In genomic region chr5:157348049-157348400, GRCh38 we compare ENCODE assay signal across 17 cellular contexts.
"Had no signal": no experiment of that assay in that cellular context is flagged by ENCODE, and none has a peak within 500 bp of the region (broad histone marks: within the 10 kb centered on the region; RNA-seq: fewer than 3 reads in every experiment).

No MANE protein-coding gene starts in this region.

- H3K27me3 ChIP-seq: body of pancreas, tibial nerve had no signal

- H3K4me3 ChIP-seq: body of pancreas, tibial nerve had no signal

- DNase-seq: activated CD4-positive, alpha-beta T cell treated with anti-CD3 and anti-CD28 coated beads, Interleukin-2, amount 10 ng/mL, durations not matched to agents 24 days and 14 days; activated CD8-positive, alpha-beta memory T cell treated with anti-CD3 and anti-CD28 coated beads, Interleukin-2, amount 50 U/mL, for 48 hours; activated CD8-positive, alpha-beta T cell treated with anti-CD3 and anti-CD28 coated beads, Interleukin-2, amount 10 ng/mL, durations not matched to agents 7 days and 5 days; activated gamma-delta T cell; activated naive CD8-positive, alpha-beta T cell treated with anti-CD3 and anti-CD28 coated beads, Interleukin-2, amount 10 ng/mL, durations not matched to agents 7 days and 5 days; amygdala; body of pancreas; cortex of kidney; foreskin fibroblast; hippocampal formation; occipital lobe; posterior cingulate gyrus; retina; stimulated activated CD4-positive, alpha-beta T cell treated with anti-CD3 and anti-CD28 coated beads, Interleukin-15, amount 100 ng/mL, for 24 hours; stimulated activated CD4-positive, alpha-beta T cell treated with anti-CD3 and anti-CD28 coated beads, Interleukin-2, amount 100 ng/mL, for 48 hours had no signal

- H3K27ac ChIP-seq: body of pancreas had no signal

- FAIRE-seq: urothelium cell line had no signal

- H3K4me1 ChIP-seq: body of pancreas had no signal

- H3K9me3 ChIP-seq: body of pancreas, tibial nerve had no signal
